12 cellular contexts compared by ENCODE assay signal in genomic region chr3:79167651-79168416, GRCh38.
DNase-seq lines count a peak whose midpoint lies in the region; ATAC-seq, FAIRE-seq and TF ChIP-seq lines count a peak whose summit lies in the region.
"Had no signal": no experiment of that assay in that cellular context is flagged by ENCODE, and none has a peak within 500 bp of the region (broad histone marks: within the 10 kb centered on the region; RNA-seq: fewer than 3 reads in every experiment).

No MANE protein-coding gene starts in this region.

- no peak overlapping the region for H3K27ac ChIP-seq in mammary epithelial cell (ENCODE audit: insufficient read depth, low read depth, low read length)
- H3K27ac ChIP-seq in upper lobe of right lung = no peak overlapping the region

- H3K27me3 ChIP-seq in mammary epithelial cell (ENCODE audit: insufficient read depth, low read length) (no peaks in the 10 kb centered on the region), upper lobe of right lung (no peaks in the 10 kb centered on the region)

- intact Hi-C loops in mammary epithelial cell (cut with micrococcal nuclease) (no loop called here), upper lobe of right lung (cut with DNase I) (no loop called here)

- DNase-seq in AG08395 (ENCODE audit: low spot score) (peak; percentile 78), HTR-8/SVneo (ENCODE audit: insufficient read length, low spot score) (peak; percentile 28), mammary epithelial cell (peak; percentile 25), medulla oblongata (ENCODE audit: extremely low spot score) (peak; percentile 4), upper lobe of right lung (no peak), occipital lobe (lab: John Stamatoyannopoulos, UW) (no peak), KBM-7 (no peak), D721Med (ENCODE audit: insufficient read length, low spot score) (no peak)
- DNase-seq: activated CD4-positive, alpha-beta memory T cell treated with anti-CD3 and anti-CD28 coated beads, Interleukin-2, amount 10 ng/mL, durations not matched to agents 7 days and 5 days; activated naive CD8-positive, alpha-beta T cell treated with anti-CD3 and anti-CD28 coated beads, Interleukin-2, amount 10 ng/mL, durations not matched to agents 7 days and 5 days; CD8-positive, alpha-beta T cell; Karpas-422 had no signal

- no TSS peak for BruUV-seq in mammary epithelial cell (replicated peaks; lab: Mats Ljungman, UMichigan)

- TF ChIP-seq CTCF in mammary epithelial cell (conservative IDR thresholded peaks at IDR 0.05 in 1 of 2, IDR thresholded peaks at IDR 0.05 in 1 of 2; ENCODE audit: extremely low read depth in 1 of 2, insufficient read depth in 1 of 2, low read depth in 1 of 2, low read length in 2 of 2) (no peak), upper lobe of right lung (IDR thresholded peaks at IDR 0.05) (no peak), D721Med (IDR thresholded peaks at IDR 0.05; ENCODE audit: insufficient read depth, missing control alignments) (no peak)

- CTCF ChIA-PET in mammary epithelial cell (lab: Charles Lee; ENCODE audit: low non-redundant PET) = no interaction called here

- H4K20me1 ChIP-seq in mammary epithelial cell (ENCODE audit: insufficient read depth, low read length) = no peaks in the 10 kb centered on the region

- H3K4me3 ChIP-seq in mammary epithelial cell (replicated peaks in 1 of 3; ENCODE audit: insufficient read depth in 1 of 3, low read depth in 2 of 3, low read length in 3 of 3) (no peak overlapping the region), upper lobe of right lung (no peak overlapping the region)

- no peaks in the 10 kb centered on the region for H3K4me1 ChIP-seq in mammary epithelial cell (ENCODE audit: insufficient read depth, low read length)
- H3K4me1 ChIP-seq in upper lobe of right lung = no peaks in the 10 kb centered on the region

- FAIRE-seq in HTR-8/SVneo (lab: Jason Lieb, UNC) = no peak
- FAIRE-seq in D721Med (lab: Jason Lieb, UNC) = no peak

- no peaks in the 10 kb centered on the region for H3K79me2 ChIP-seq in mammary epithelial cell (ENCODE audit: insufficient read depth, low read length)

- H3K9me3 ChIP-seq in mammary epithelial cell (replicated peaks; ENCODE audit: insufficient read depth, low read length) (no peaks in the 10 kb centered on the region), upper lobe of right lung (no peaks in the 10 kb centered on the region)

- H3K36me3 ChIP-seq in mammary epithelial cell (ENCODE audit: insufficient read depth, low read length) = no peaks in the 10 kb centered on the region
- no peaks in the 10 kb centered on the region for H3K36me3 ChIP-seq in upper lobe of right lung

- no peak overlapping the region for H2AFZ ChIP-seq in mammary epithelial cell (ENCODE audit: low read depth, low read length)

- H3K9ac ChIP-seq in mammary epithelial cell (ENCODE audit: insufficient read depth, low read length) = no peak overlapping the region

- dilution Hi-C loops in mammary epithelial cell (cut with HindIII; ENCODE audit: low sequenced_read_pairs) = no loop called here

- H3K4me2 ChIP-seq in mammary epithelial cell (ENCODE audit: insufficient read depth, low read depth, low read length) = no peak overlapping the region

- WGBS in mammary epithelial cell (ENCODE audit: low coverage, missing lambda C conversion rate) = 72% methylated on average over 5 of the region's 5 CpGs

- ATAC-seq in upper lobe of right lung = no peak
- ATAC-seq: CD8-positive, alpha-beta T cell had no signal

- in situ Hi-C loops in mammary epithelial cell (cut with MboI; ENCODE audit: low sequenced_read_pairs in 2 of 2) (no loop called here), KBM-7 (cut with MboI; ENCODE audit: low pct_unique_long_range_greater_than_20kb, low sequenced_read_pairs) (no loop called here)

Comparison
In these comparisons a context has a peak if more than half of its experiments do, and no peak if none do; other contexts are left out.
1. DNase-seq: peak in AG08395 (single experiment), HTR-8/SVneo (single experiment), mammary epithelial cell (single experiment) and medulla oblongata (single experiment); none in upper lobe of right lung (single experiment), occipital lobe (single experiment), KBM-7 (single experiment) and D721Med (single experiment).